ENCODE assay signal across 9 cellular contexts in the genomic region with DNA sequence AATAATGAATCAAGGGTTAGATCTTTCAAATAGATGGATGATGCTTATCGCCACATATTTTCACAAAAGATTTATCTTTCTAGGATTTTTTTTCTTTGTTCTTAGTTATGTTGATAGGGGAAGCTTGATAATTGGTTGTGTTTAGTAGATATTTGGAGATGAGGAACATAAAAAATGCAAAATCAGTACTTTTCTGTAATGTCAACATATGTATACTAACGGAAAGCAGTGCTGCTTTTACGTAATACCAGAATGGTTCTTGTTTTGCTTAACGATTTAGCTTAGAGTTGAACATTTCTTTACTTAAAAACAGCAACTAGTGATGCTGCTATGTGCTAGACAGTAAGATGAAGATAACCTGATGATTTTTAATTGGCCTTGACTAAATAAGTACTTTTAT. TPM values are rescaled to one million over a fixed set of nuclear protein-coding genes. Genes with fewer than 3 reads are reported as not detected.
DNase-seq lines count a peak whose midpoint lies in the region; FAIRE-seq and TF ChIP-seq lines count a peak whose summit lies in the region.
"Had no signal": no experiment of that assay in that cellular context is flagged by ENCODE, and none has a peak within 500 bp of the region (broad histone marks: within the 10 kb centered on the region; RNA-seq: fewer than 3 reads in every experiment).

No MANE protein-coding gene starts in this region.

- no peak overlapping the region for H3K27ac ChIP-seq in CD8-positive, alpha-beta memory T cell (ENCODE audit: low read depth, low read length)
- no peak overlapping the region for H3K27ac ChIP-seq in Karpas-422 (ENCODE audit: low read length)
- H3K27ac ChIP-seq in dorsolateral prefrontal cortex: peak overlapping the region in 24 of 59 donors; percentile 2 to 100 (median 25)
- H3K27ac ChIP-seq in neutrophil: peak overlapping the region; percentile 73
- H3K27ac ChIP-seq: SJSA1 had no signal

- H3K36me3 ChIP-seq in CD8-positive, alpha-beta memory T cell (ENCODE audit: insufficient read depth, low read length): peaks cover 7% of the 10 kb centered on the region
- H3K36me3 ChIP-seq in Karpas-422 (ENCODE audit: insufficient read depth, low read length) (peaks cover 32% of the 10 kb centered on the region), neutrophil (peaks cover 5% of the 10 kb centered on the region)

- peaks cover 0 to 51% (median 3%) of the 10 kb centered on the region in 3 donors for H3K36me3 Mint-ChIP-seq in CD8-positive, alpha-beta memory T cell

- no peaks in the 10 kb centered on the region for H3K9me2 ChIP-seq in Karpas-422 (replicated peaks; ENCODE audit: insufficient read depth, low read length)

- peaks cover 0 to 1% of the 10 kb centered on the region in 2 donors for H3K27me3 Mint-ChIP-seq in CD8-positive, alpha-beta memory T cell

- no peaks in the 10 kb centered on the region for H3K27me3 ChIP-seq in CD8-positive, alpha-beta memory T cell (ENCODE audit: insufficient read depth, low read length, poor library complexity, severe bottlenecking)
- H3K27me3 ChIP-seq in Karpas-422 (ENCODE audit: low read length): no peaks in the 10 kb centered on the region
- H3K27me3 ChIP-seq in dorsolateral prefrontal cortex: no peaks in the 10 kb centered on the region
- no peaks in the 10 kb centered on the region for H3K27me3 ChIP-seq in neutrophil
- H3K27me3 ChIP-seq: SJSA1 had no signal

- no peak for TF ChIP-seq CTCF in dorsolateral prefrontal cortex (IDR thresholded peaks at IDR 0.05 in 54 of 56, conservative IDR thresholded peaks at IDR 0.05 in 2 of 56; ENCODE audit: low read depth in 1 of 56, partially characterized antibody in 56 of 56)
- TF ChIP-seq CTCF in neutrophil (IDR thresholded peaks at IDR 0.05): no peak

- H3K9ac ChIP-seq in Karpas-422 (ENCODE audit: low read length): no peak overlapping the region

- peaks cover 39% of the 10 kb centered on the region for H3K4me1 ChIP-seq in CD8-positive, alpha-beta memory T cell (ENCODE audit: insufficient read depth, low read length)
- H3K4me1 ChIP-seq in Karpas-422 (ENCODE audit: low read length): peaks cover 45% of the 10 kb centered on the region
- peaks cover 31 to 39% of the 10 kb centered on the region in 2 experiments for H3K4me1 ChIP-seq in neutrophil (ENCODE audit: control insufficient read depth in 1 of 2, insufficient read depth in 1 of 2, low read depth in 1 of 2, low read length in 1 of 2)

- intact Hi-C loops in dorsolateral prefrontal cortex (cut with DNase I): no loop called here

- CTCF ChIA-PET in CD8-positive, alpha-beta memory T cell (lab: Charles Lee): interaction anchor here (1.4 kb wide), 1 partner anchor 34 kb away, joined by 5 read pairs; no protein-coding TSS in a partner anchor

- no peaks in the 10 kb centered on the region for H3K9me3 ChIP-seq in CD8-positive, alpha-beta memory T cell (ENCODE audit: low read length)
- H3K9me3 ChIP-seq in Karpas-422 (ENCODE audit: low read length): no peaks in the 10 kb centered on the region
- no peaks in the 10 kb centered on the region for H3K9me3 ChIP-seq in neutrophil
- H3K9me3 ChIP-seq: SJSA1 had no signal

- no peaks in the 10 kb centered on the region for H3K9me3 Mint-ChIP-seq in CD8-positive, alpha-beta memory T cell

- H3K4me3 Mint-ChIP-seq in CD8-positive, alpha-beta memory T cell: peak overlapping the region in 5 of 7 donors; percentile 31 to 96 (median 62)

- FAIRE-seq in HTR-8/SVneo (lab: Jason Lieb, UNC): no peak

- peak overlapping the region in 7 of 8 donors; percentile 1 to 82 (median 66) for H3K27ac Mint-ChIP-seq in CD8-positive, alpha-beta memory T cell

- no peak overlapping the region for H3K4me3 ChIP-seq in CD8-positive, alpha-beta memory T cell (ENCODE audit: low read length)
- peak overlapping the region; percentile 89 for H3K4me3 ChIP-seq in Karpas-422 (ENCODE audit: low read length)
- H3K4me3 ChIP-seq in dorsolateral prefrontal cortex: peak overlapping the region in 56 of 59 donors; percentile 9 to 95 (median 84)
- no peak overlapping the region for H3K4me3 ChIP-seq in neutrophil (ENCODE audit: low read depth in 1 of 2, low read length in 1 of 2)
- H3K4me3 ChIP-seq: SJSA1 had no signal

- no peak for DNase-seq in CD8-positive, alpha-beta memory T cell
- DNase-seq in Karpas-422: no peak
- DNase-seq in dorsolateral prefrontal cortex: no peak
- DNase-seq in stimulated activated naive CD4-positive, alpha-beta T cell treated with Interleukin-2 at 50 U/mL for 16 hours (lab: John Stamatoyannopoulos, UW): no peak
- DNase-seq in HTR-8/SVneo (ENCODE audit: insufficient read length, low spot score): no peak
- no peak for DNase-seq in NCI-H524 (lab: John Stamatoyannopoulos, UW)
- DNase-seq: activated CD8-positive, alpha-beta memory T cell treated with anti-CD3 and anti-CD28 coated beads, Interleukin-2, amount 50 U/mL, for 4 hours had no signal

- H3K4me1 Mint-ChIP-seq in CD8-positive, alpha-beta memory T cell: peaks cover 37 to 61% (median 50%) of the 10 kb centered on the region in 3 donors

- H4K20me1 ChIP-seq in Karpas-422 (ENCODE audit: insufficient read depth, low read depth, low read length): peaks cover 40% of the 10 kb centered on the region

- no peak overlapping the region for H2AFZ ChIP-seq in Karpas-422 (ENCODE audit: low read length)

- peak overlapping the region; percentile 98 for H3K4me2 ChIP-seq in Karpas-422 (ENCODE audit: low read depth, low read length, poor library complexity, severe bottlenecking)

- POLR2A ChIA-PET in CD8-positive, alpha-beta memory T cell (lab: Charles Lee): no interaction called here

- peaks cover 70% of the 10 kb centered on the region for H3K79me2 ChIP-seq in Karpas-422 (ENCODE audit: low read length)

RNA-seq across cellular contexts. Expression of a gene that starts 3.0 kb away (rescaled TPM):
- 10 to 100 TPM; 41.4 to 42.1 TPM for total RNA-seq in CD8-positive, alpha-beta memory T cell
- 13.2 TPM for polyA plus RNA-seq in CD8-positive, alpha-beta memory T cell
- total RNA-seq in Karpas-422 (2014; rRNA removed; shearing (Covaris generic); ENCODE audit: low replicate concordance): 66.2 and 148 TPM in 2 replicates
- total RNA-seq in dorsolateral prefrontal cortex: 100 to 1,000 TPM in 118 of 120 experiments, 10 to 100 TPM in 2; 95.0 to 163 (median 133) TPM

Comparison
In these comparisons a context has a peak if more than half of its experiments do, and no peak if none do; other contexts are left out.
1. H3K4me3 ChIP-seq: peak in Karpas-422 (single experiment) and dorsolateral prefrontal cortex (56 of 59); none in CD8-positive, alpha-beta memory T cell (single experiment) and neutrophil (0 of 2).